26 cellular contexts compared by ENCODE assay signal in genomic region chr7:70714506-70715038, GRCh38.
"Had no signal": no experiment of that assay in that cellular context is flagged by ENCODE, and none has a peak within 500 bp of the region (broad histone marks: within the 10 kb centered on the region; RNA-seq: fewer than 3 reads in every experiment).

No MANE protein-coding gene starts in this region.

- H3K9me3 ChIP-seq: colonic mucosa, pancreas had no signal

- H3K27me3 ChIP-seq: colonic mucosa, esophagus muscularis mucosa, foreskin keratinocyte, pancreas, tibial artery had no signal

- H3K4me2 ChIP-seq: smooth muscle cell had no signal

- H3K4me3 Mint-ChIP-seq: central memory CD8-positive, alpha-beta T cell; dendritic cell treated with granulocyte-macrophage colony-stimulating factor and Interleukin-4, amounts not matched to agents 40 ng/mL and 50 ng/mL, for 4 days; endodermal cell; naive thymus-derived CD4-positive, alpha-beta T cell; stimulated activated naive CD8-positive, alpha-beta T cell treated with anti-CD3 and anti-CD28 coated beads, Interleukin-15, amount 100 ng/mL, for 72 hours; type B pancreatic cell had no signal

- H3K27ac ChIP-seq: colonic mucosa, esophagus muscularis mucosa, foreskin keratinocyte, pancreas, tibial artery had no signal

- H3K36me3 ChIP-seq: colonic mucosa, esophagus muscularis mucosa, pancreas had no signal

- H3K4me3 ChIP-seq: colonic mucosa, esophagus muscularis mucosa, pancreas, smooth muscle cell, tibial artery had no signal

- H3K4me1 ChIP-seq: colonic mucosa had no signal

- H3K36me3 Mint-ChIP-seq: naive thymus-derived CD4-positive, alpha-beta T cell had no signal

- H3K27me3 Mint-ChIP-seq: central memory CD8-positive, alpha-beta T cell; dendritic cell treated with granulocyte-macrophage colony-stimulating factor and Interleukin-4, amounts not matched to agents 40 ng/mL and 50 ng/mL, for 4 days; type B pancreatic cell had no signal

- H3K27ac Mint-ChIP-seq: dendritic cell treated with granulocyte-macrophage colony-stimulating factor and Interleukin-4, amounts not matched to agents 40 ng/mL and 50 ng/mL, for 4 days; endodermal cell; naive thymus-derived CD4-positive, alpha-beta T cell; stimulated activated naive CD8-positive, alpha-beta T cell treated with anti-CD3 and anti-CD28 coated beads, Interleukin-15, amount 100 ng/mL, for 72 hours; type B pancreatic cell had no signal

- ATAC-seq: foreskin keratinocyte; naive thymus-derived CD4-positive, alpha-beta T cell; pancreas; sciatic nerve; stimulated activated naive CD8-positive, alpha-beta T cell treated with anti-CD3 and anti-CD28 coated beads, Interleukin-15, amount 100 ng/mL, for 72 hours had no signal

- DNase-seq: colonic mucosa; effector CD8-positive, alpha-beta T cell; endodermal cell; foreskin keratinocyte; glutamatergic neuron; hypothalamus; immature natural killer cell; islet precursor cell; mesenchymal stem cell; midbrain; naive thymus-derived CD4-positive, alpha-beta T cell; occipital lobe; pancreas; stimulated activated CD4-positive, alpha-beta T cell treated with anti-CD3 and anti-CD28 coated beads, Interleukin-12 subunit alpha, Interleukin-12 subunit beta, amount 100 ng/mL, for 4 hours; stimulated activated CD4-positive, alpha-beta T cell treated with anti-CD3 and anti-CD28 coated beads, Interleukin-1b, Interleukin-23, amount 100 ng/mL, for 48 hours; stimulated activated CD4-positive, alpha-beta T cell treated with anti-CD3 and anti-CD28 coated beads, Interleukin-4, amount 100 ng/mL, for 1 hour; stimulated activated CD8-positive, alpha-beta memory T cell treated with anti-CD3 and anti-CD28 coated beads, Interleukin-4, amount 100 ng/mL, for 48 hours; stimulated activated naive CD4-positive, alpha-beta T cell; stimulated activated naive CD8-positive, alpha-beta T cell treated with anti-CD3 and anti-CD28 coated beads, Interleukin-15, amount 100 ng/mL, for 72 hours; tibial artery had no signal

- H3K9me3 Mint-ChIP-seq: central memory CD8-positive, alpha-beta T cell; dendritic cell treated with granulocyte-macrophage colony-stimulating factor and Interleukin-4, amounts not matched to agents 40 ng/mL and 50 ng/mL, for 4 days; immature natural killer cell; stimulated activated naive CD8-positive, alpha-beta T cell treated with anti-CD3 and anti-CD28 coated beads, Interleukin-15, amount 100 ng/mL, for 72 hours had no signal
